Comparison of ENCODE assay signal across 24 cellular contexts in the genomic region with DNA sequence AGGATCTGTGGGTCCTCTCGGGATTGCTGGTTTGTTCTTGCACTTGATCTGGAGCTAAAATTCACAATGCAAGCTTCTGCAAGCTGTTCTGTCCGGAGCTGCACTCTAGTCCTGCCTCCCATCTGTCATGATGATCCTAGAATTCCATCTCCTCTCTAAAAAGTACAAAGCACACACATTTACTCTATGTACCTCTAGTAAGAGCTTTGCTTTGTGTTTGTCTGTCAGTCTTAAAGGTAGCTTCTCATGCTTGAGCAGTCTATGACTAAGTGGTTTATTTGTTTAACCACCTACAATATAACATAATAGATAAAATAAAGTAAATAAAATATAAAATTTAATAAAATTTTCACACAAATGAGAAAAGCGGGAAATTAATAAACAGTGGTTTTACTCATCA. TPM values are rescaled to one million over a fixed set of nuclear protein-coding genes. Genes with fewer than 3 reads are reported as not detected.
DNase-seq lines count a peak whose midpoint lies in the region; ATAC-seq, FAIRE-seq and TF ChIP-seq lines count a peak whose summit lies in the region.
"Had no signal": no experiment of that assay in that cellular context is flagged by ENCODE, and none has a peak within 500 bp of the region (broad histone marks: within the 10 kb centered on the region; RNA-seq: fewer than 3 reads in every experiment).

No MANE protein-coding gene starts in this region.

- H4K8ac ChIP-seq in H1 (ENCODE audit: extremely low read depth, insufficient read depth, low read length), result no peak overlapping the region

- no peak overlapping the region for H3K23ac ChIP-seq in H1 (ENCODE audit: insufficient read length)

- no peak overlapping the region for H3K4ac ChIP-seq in H1 (replicated peaks; ENCODE audit: insufficient read length, low read depth, low read length)

- ATAC-seq in esophagus mucosa, result no peak

- no peak overlapping the region for H2AK5ac ChIP-seq in H1 (ENCODE audit: low read depth, low read length)

- H3K79me1 ChIP-seq in H1 (ENCODE audit: low read depth, low read length), result no peaks in the 10 kb centered on the region; the same call in 1 of the 2 replicates

- peaks cover 5% of the 10 kb centered on the region for H3K9me3 Mint-ChIP-seq in glutamatergic neuron (ENCODE audit: unreplicated experiment)

- H3K4me1 ChIP-seq in H1 (replicated peaks in 1 of 4; ENCODE audit: control insufficient read depth in 3 of 4, insufficient read depth in 4 of 4, low read length in 3 of 4), result peaks cover 0 to 5% (median 2%) of the 10 kb centered on the region in 4 experiments; a peak in 1 of 7 replicates
- peaks cover 0 to 9% (median 0%) of the 10 kb centered on the region in 4 donors for H3K4me1 ChIP-seq in Peyer's patch
- H3K4me1 ChIP-seq: BE2C, BLaER1, Caco-2 had no signal

- H2AFZ ChIP-seq in H1 (ENCODE audit: low read length), result 0 out of 2 replicates have a peak overlapping the region, but pooled peaks have one; percentile 21

- no peak for TF ChIP-seq POLR2A in H1 (IDR thresholded peaks at IDR 0.05; ENCODE audit: control extremely low read depth in 1 of 2, low read depth in 2 of 2, low read length in 2 of 2)
- no peak for TF ChIP-seq POLR2A in Peyer's patch (IDR thresholded peaks at IDR 0.05)

- H3K36me3 Mint-ChIP-seq in glutamatergic neuron (ENCODE audit: unreplicated experiment), result peaks cover 18% of the 10 kb centered on the region
- H3K36me3 Mint-ChIP-seq: CD14-positive monocyte; CD4-positive, alpha-beta memory T cell; CD4-positive, CD25-positive, alpha-beta regulatory T cell had no signal

- TF ChIP-seq RAD21 in H1 (IDR thresholded peaks at IDR 0.05 in 1 of 2, conservative IDR thresholded peaks at IDR 0.05 in 1 of 2; ENCODE audit: low read depth in 2 of 2, low read length in 2 of 2), result no peak

- peaks cover 0 to 3% of the 10 kb centered on the region in 2 experiments; a peak in 2 of 4 replicates for H3K79me2 ChIP-seq in H1 (ENCODE audit: control insufficient read depth in 1 of 2, insufficient read depth in 2 of 2, low read length in 2 of 2)

- peak overlapping the region; percentile 39 for H3K27ac Mint-ChIP-seq in glutamatergic neuron (ENCODE audit: unreplicated experiment)
- H3K27ac Mint-ChIP-seq: CD14-positive monocyte; CD4-positive, alpha-beta memory T cell; CD4-positive, CD25-positive, alpha-beta regulatory T cell had no signal

- H3K27me3 ChIP-seq in H1 (replicated peaks in 1 of 4; ENCODE audit: control insufficient read depth in 3 of 4, extremely low read depth in 1 of 4, insufficient read depth in 3 of 4, low read length in 3 of 4) (no peaks in the 10 kb centered on the region), Peyer's patch (no peaks in the 10 kb centered on the region)
- H3K27me3 ChIP-seq: BE2C, BLaER1 had no signal

- H4K20me1 ChIP-seq in H1 (replicated peaks in 1 of 2; ENCODE audit: control insufficient read depth in 1 of 2, insufficient read depth in 2 of 2, low read length in 2 of 2), result no peaks in the 10 kb centered on the region
- H4K20me1 ChIP-seq: BLaER1 had no signal

- H3K27ac ChIP-seq in H1 (ENCODE audit: low read depth, low read length) (no peak overlapping the region), Peyer's patch (no peak overlapping the region)
- H3K27ac ChIP-seq: BLaER1 had no signal

- H4K5ac ChIP-seq in H1 (ENCODE audit: insufficient read length, low read depth, low read length), result no peak overlapping the region

- peak; percentile 37 for DNase-seq in NCI-H2171 treated with DMSO at 0.1 percent for 48 hours (lab: John Stamatoyannopoulos, UW)
- no peak for DNase-seq in NCI-H2171 (lab: John Stamatoyannopoulos, UW)
- no peak for DNase-seq in H1 (ENCODE audit: low read depth in 1 of 2, low spot score in 2 of 2)
- no peak for DNase-seq in glutamatergic neuron
- DNase-seq in cerebellar cortex (ENCODE audit: low spot score), result no peak
- DNase-seq in Peyer's patch, result no peak
- DNase-seq: 8988T; ACHN; BE2C; C1 segment of cervical spinal cord; Caco-2; Calu3; CD4-positive, alpha-beta memory T cell; CD4-positive, CD25-positive, alpha-beta regulatory T cell; DMS79 treated with DMSO at 0.1 percent for 48 hours; GF-D8 had no signal

- H3K4me3 Mint-ChIP-seq in glutamatergic neuron (ENCODE audit: unreplicated experiment), result no peak overlapping the region
- H3K4me3 Mint-ChIP-seq: CD14-positive monocyte; CD4-positive, CD25-positive, alpha-beta regulatory T cell had no signal

- no peak overlapping the region for H2BK15ac ChIP-seq in H1 (ENCODE audit: low read length)

- no peak overlapping the region for H3K4me2 ChIP-seq in H1 (ENCODE audit: insufficient read depth in 1 of 2, low read depth in 2 of 2, low read length in 2 of 2)
- H3K4me2 ChIP-seq: BLaER1 had no signal

- no peak overlapping the region for H2BK120ac ChIP-seq in H1 (replicated peaks; ENCODE audit: low read depth, low read length)

- no peak for TF ChIP-seq EP300 in H1 (IDR thresholded peaks at IDR 0.05; ENCODE audit: borderline replicate concordance in 1 of 2, low read depth in 2 of 2, low read length in 2 of 2)

- no peak for FAIRE-seq in H1 (lab: Jason Lieb, UNC)
- FAIRE-seq: A204.1, D721Med, G401.6, GM12891, GM19239 had no signal

- H3K4me3 ChIP-seq in H1 (ENCODE audit: extremely low read depth in 1 of 4, insufficient read depth in 2 of 4, low read depth in 3 of 4, low read length in 4 of 4) (no peak overlapping the region), Peyer's patch (no peak overlapping the region)
- H3K4me3 ChIP-seq: BLaER1 had no signal

- H3K14ac ChIP-seq in H1 (ENCODE audit: insufficient read length), result no peak overlapping the region

- H4K91ac ChIP-seq in H1 (replicated peaks; ENCODE audit: insufficient read length, low read length), result no peak overlapping the region

- peaks cover 7% of the 10 kb centered on the region for H3K27me3 Mint-ChIP-seq in glutamatergic neuron (ENCODE audit: unreplicated experiment)
- H3K27me3 Mint-ChIP-seq: CD4-positive, CD25-positive, alpha-beta regulatory T cell had no signal

- H2BK20ac ChIP-seq in H1 (ENCODE audit: low read length), result no peak overlapping the region

- CTCF ChIA-PET in H1 (lab: Charles Lee; ENCODE audit: partially characterized antibody), result interaction anchor here (0.9 to 1.9 kb wide), 5 partner anchors 10 to 163 kb away, joined by 3 to 6 read pairs (median 3); no protein-coding TSS in a partner anchor

- POLR2A ChIA-PET in H1 (lab: Charles Lee; ENCODE audit: partially characterized antibody), result no interaction called here

- no peaks in the 10 kb centered on the region for H3K9me3 ChIP-seq in H1 (ENCODE audit: insufficient read depth in 2 of 2, low read depth in 1 of 2, low read length in 1 of 2)
- peaks cover 0 to 5% (median 0%) of the 10 kb centered on the region in 4 donors for H3K9me3 ChIP-seq in Peyer's patch
- H3K9me3 ChIP-seq: BE2C, Caco-2 had no signal

- peaks cover 12% of the 10 kb centered on the region for H3K4me1 Mint-ChIP-seq in glutamatergic neuron (ENCODE audit: low read depth, unreplicated experiment)
- H3K4me1 Mint-ChIP-seq: CD14-positive monocyte; CD4-positive, alpha-beta memory T cell; CD4-positive, CD25-positive, alpha-beta regulatory T cell had no signal

- H3K36me3 ChIP-seq in H1 (ENCODE audit: control insufficient read depth in 2 of 4, insufficient read depth in 4 of 4, low read length in 3 of 4) (peaks cover 0 to 8% (median 0%) of the 10 kb centered on the region in 4 experiments; a peak in 1 of 8 replicates), Peyer's patch (no peaks in the 10 kb centered on the region)
- H3K36me3 ChIP-seq: BE2C, BLaER1 had no signal

- H2BK12ac ChIP-seq in H1 (ENCODE audit: low read depth, low read length), result no peak overlapping the region

- TF ChIP-seq CTCF in H1 (IDR thresholded peaks at IDR 0.05; ENCODE audit: control extremely low read depth in 1 of 3, insufficient read depth in 1 of 3, low read depth in 1 of 3, low read length in 3 of 3) (no peak), glutamatergic neuron (IDR thresholded peaks at IDR 0.05; ENCODE audit: partially characterized antibody, unreplicated experiment) (no peak), Peyer's patch (IDR thresholded peaks at IDR 0.05) (no peak)

- H3K56ac ChIP-seq in H1 (replicated peaks; ENCODE audit: insufficient read length, low read depth, low read length), result no peak overlapping the region

- no peaks in the 10 kb centered on the region for H3K23me2 ChIP-seq in H1 (ENCODE audit: low read depth, low read length)

- H2BK5ac ChIP-seq in H1 (ENCODE audit: low read depth, low read length), result no peak overlapping the region

- 97% methylated on average over 3 of the region's 3 CpGs; no CpG with 5 or more reads in 1 of the 2 experiments for WGBS in H1 (ENCODE audit: extremely low coverage in 1 of 2, insufficient coverage in 1 of 2, insufficient read length in 1 of 2, insufficient replicate concordance in 2 of 2, low coverage in 1 of 2, low lambda C conversion rate in 2 of 2, missing lambda C conversion rate in 1 of 2), 2 experiments

- no peak overlapping the region for H3K18ac ChIP-seq in H1 (ENCODE audit: extremely low read depth, low read length)

- H3K9ac ChIP-seq in H1 (replicated peaks in 1 of 4; ENCODE audit: extremely low read depth in 1 of 4, low read depth in 3 of 4, low read length in 3 of 4), result no peak overlapping the region
- H3K9ac ChIP-seq: BLaER1 had no signal

TF ChIP-seq in H1, 55 proteins besides CTCF, POLR2A, EP300 and RAD21 (continues in another document):
- TF ChIP-seq EZH2 (IDR thresholded peaks at IDR 0.05; ENCODE audit: low read depth, low read length, severe bottlenecking), result no peak
- no peak for TF ChIP-seq ZNF274 (IDR thresholded peaks at IDR 0.05; ENCODE audit: borderline replicate concordance, extremely low read depth, low read length)
- TF ChIP-seq SIRT6 (IDR thresholded peaks at IDR 0.05; ENCODE audit: low read length), result no peak
- TF ChIP-seq RNF2 (IDR thresholded peaks at IDR 0.05; ENCODE audit: borderline replicate concordance, low read depth, low read length, missing control alignments, poor library complexity, severe bottlenecking), result no peak
- no peak for TF ChIP-seq SAP30 (IDR thresholded peaks at IDR 0.05; ENCODE audit: insufficient read depth, insufficient replicate concordance, low read length)
- TF ChIP-seq RFX5 (IDR thresholded peaks at IDR 0.05; ENCODE audit: borderline replicate concordance, low read depth, low read length), result no peak

RNA-seq across cellular contexts. Expression of a gene that starts 46.0 kb away (rescaled TPM):
- total RNA-seq in H1 (2021; fragmentation: NEBNext Ultra II Directional; extraction: Animal tissue kit (Norgen Biotek cat#: 25700)), result 72.0 and 73.3 TPM in 2 replicates
- polyA plus RNA-seq in H1 (2011; rRNA removed), result 13.5 and 14.5 TPM in 2 replicates
- polyA plus RNA-seq in H1 (2011; cell fraction: cytosol; rRNA removed), result 21.8 TPM
- polyA plus RNA-seq in H1 (2011; cell fraction: nucleus; rRNA removed), result 4.4 TPM
- polyA plus RNA-seq in H1 (2012, experiment 1 of 2), result 7.3 to 18.3 TPM (median 9.5 TPM) in 4 replicates
- polyA plus RNA-seq in H1 (2012, experiment 2 of 2), result 4.5 TPM
- polyA plus RNA-seq in H1 (2013, experiment 1 of 2), result 26.0 TPM
- 24.2 TPM for polyA plus RNA-seq in H1 (2013, experiment 2 of 2)
- 9.3 and 9.4 TPM in 2 replicates for polyA minus RNA-seq in H1 (2011; rRNA and poly(A)+ RNA removed)
- polyA minus RNA-seq in H1 (2011; cell fraction: cytosol; rRNA and poly(A)+ RNA removed), result 16.9 TPM
- polyA minus RNA-seq in H1 (2011; cell fraction: nucleus; rRNA and poly(A)+ RNA removed), result 21.4 TPM
- total RNA-seq in glutamatergic neuron (ENCODE audit: unreplicated experiment) (48.1 TPM), Peyer's patch (100 to 1,000 TPM in 1 of 4 donors, 10 to 100 TPM in 2, 1 to 10 TPM in 1; 4.1 to 119 (median 41.9) TPM), esophagus mucosa (0.88 TPM)
